In the genomic region with DNA sequence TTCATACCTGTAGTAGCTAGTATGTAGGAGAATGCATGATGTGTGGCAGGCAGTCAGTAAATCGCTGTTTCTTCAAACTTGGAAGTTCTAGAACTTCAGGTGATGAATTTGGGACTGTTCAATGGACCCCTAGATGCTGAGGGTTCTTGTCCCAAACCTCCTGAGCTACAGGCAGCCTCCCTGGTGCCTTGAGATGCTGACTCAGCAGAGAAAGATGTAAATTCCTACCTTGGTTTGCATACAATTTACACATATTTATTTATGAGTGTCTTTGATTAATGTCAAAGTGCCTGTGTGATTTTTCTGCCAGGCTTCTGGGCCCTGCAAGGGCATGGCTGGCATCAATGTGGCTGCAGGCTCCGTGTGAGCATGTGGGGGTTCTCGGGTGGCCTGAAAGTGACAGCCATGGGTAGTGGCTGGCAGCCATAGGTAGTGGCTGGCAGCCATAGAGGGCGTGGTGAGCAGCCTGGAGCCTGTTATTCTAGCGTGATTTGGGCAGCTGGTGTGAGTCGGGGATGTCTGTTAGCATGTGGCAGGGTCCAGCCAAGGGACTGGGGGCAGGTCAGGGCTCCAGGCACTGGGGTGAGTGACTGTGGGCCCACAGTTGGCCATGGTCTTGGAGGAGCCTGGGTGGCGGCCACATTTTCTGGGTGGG, we compare ENCODE assay signal across 16 cellular contexts. TPM values are rescaled to one million over a fixed set of nuclear protein-coding genes. Genes with fewer than 3 reads are reported as not detected.
"Had no signal": no experiment of that assay in that cellular context is flagged by ENCODE, and none has a peak within 500 bp of the region (broad histone marks: within the 10 kb centered on the region; RNA-seq: fewer than 3 reads in every experiment).

No MANE protein-coding gene starts in this region.

- H3K9ac ChIP-seq: parathyroid adenoma had no signal

- H3K27ac ChIP-seq: lower lobe of right lung, parathyroid adenoma, VCaP had no signal

- ATAC-seq: activated CD8-positive, alpha-beta memory T cell treated with anti-CD3 and anti-CD28 coated beads, Interleukin-2, amount 10 ng/mL, durations not matched to agents 7 days and 5 days; activated naive CD4-positive, alpha-beta T cell treated with anti-CD3 and anti-CD28 coated beads, Interleukin-2, amount 50 U/mL, for 72 hours; lower lobe of right lung; stimulated activated memory B cell treated with anti-CD40 and anti-IgM and Interleukin-4, amounts not matched to agents 10 μg/mL and 1 μg/mL and 100 μg/mL, for 72 hours; T-cell had no signal

- H3K79me2 ChIP-seq: parathyroid adenoma had no signal

- H2AFZ ChIP-seq: parathyroid adenoma had no signal

- DNase-seq: activated CD4-positive, alpha-beta memory T cell treated with anti-CD3 and anti-CD28 coated beads for 36 hours; activated CD8-positive, alpha-beta memory T cell treated with anti-CD3 and anti-CD28 coated beads, Interleukin-2, amount 10 ng/mL, durations not matched to agents 7 days and 5 days; activated T-cell treated with anti-CD3 and anti-CD28 coated beads, Interleukin-2, amount 50 U/mL, for 24 hours; central memory CD4-positive, alpha-beta T cell; cortex of kidney; effector CD4-positive, alpha-beta T cell; foreskin fibroblast; kidney glomerular epithelial cell; lower lobe of right lung; T-cell; T1000 had no signal

- H3K4me1 ChIP-seq: lower lobe of right lung, parathyroid adenoma had no signal

- H3K9me3 ChIP-seq: lower lobe of right lung had no signal

- H3K36me3 ChIP-seq: lower lobe of right lung had no signal

- H3K4me3 ChIP-seq: lower lobe of right lung had no signal

- FAIRE-seq: endothelial cell of umbilical vein had no signal

RNA-seq across cellular contexts. Expression of gene POU3F1, which starts 13.2 kb away (rescaled TPM):
- total RNA-seq: activated naive CD4-positive, alpha-beta T cell treated with anti-CD3 and anti-CD28 coated beads, Interleukin-2, amount 50 U/mL, for 72 hours; endothelial cell of umbilical vein; lower lobe of right lung had no signal
- polyA plus RNA-seq: endothelial cell of umbilical vein had no signal
